ENCODE assay signal across 9 cellular contexts in the genomic region with DNA sequence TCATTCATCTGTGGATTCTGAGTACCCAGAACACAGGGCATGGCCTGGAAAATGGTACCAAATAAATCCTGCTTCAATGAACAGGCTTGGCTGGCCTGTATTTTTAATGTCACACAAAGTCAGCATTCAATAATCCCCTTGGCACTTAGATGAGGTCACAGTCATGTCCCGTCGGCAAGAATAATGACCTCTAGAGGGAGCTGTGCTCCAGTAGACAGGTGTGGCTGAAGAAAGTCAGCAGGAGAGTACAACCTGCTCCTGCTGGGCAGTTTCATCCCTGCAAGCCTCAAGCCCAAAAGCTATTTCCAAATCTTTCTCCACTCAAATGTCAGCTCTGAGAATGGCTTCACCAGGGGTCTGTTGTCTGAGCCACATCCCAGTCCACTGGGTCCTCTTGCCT.
A peak's percentile ranks its signal among the peaks of the same experiment; 100 is the strongest.
DNase-seq lines count a peak whose midpoint lies in the region; ATAC-seq and TF ChIP-seq lines count a peak whose summit lies in the region.
"Had no signal": no experiment of that assay in that cellular context is flagged by ENCODE, and none has a peak within 500 bp of the region (broad histone marks: within the 10 kb centered on the region; RNA-seq: fewer than 3 reads in every experiment).

No MANE protein-coding gene starts in this region.

- H3K4me3 ChIP-seq in AG10803 (ENCODE audit: low read length) (no peak overlapping the region), lower lobe of right lung (no peak overlapping the region)

- no peaks in the 10 kb centered on the region for H3K4me1 ChIP-seq in lower lobe of right lung

- intact Hi-C loops in lower lobe of right lung (cut with DNase I) = no loop called here

- no peak for TF ChIP-seq POLR2A in GM18505 (IDR thresholded peaks at IDR 0.05; ENCODE audit: borderline replicate concordance, extremely low read depth, insufficient read depth, insufficient read length)

- H3K27me3 ChIP-seq in lower lobe of right lung (ENCODE audit: low read depth) = no peaks in the 10 kb centered on the region

- ATAC-seq in GM18505 (IDR thresholded peaks at IDR 0.05; ENCODE audit: unreplicated experiment) (peak; percentile 85), HG03103 (IDR thresholded peaks at IDR 0.05; ENCODE audit: low read depth, unreplicated experiment) (peak; percentile 82), lower lobe of right lung (peak; percentile 72 to 74)

- DNase-seq in AG10803 (ENCODE audit: low read depth) = no peak
- peak; percentile 63 for DNase-seq in SW480 (ENCODE audit: low spot score)
- DNase-seq in lower lobe of right lung = no peak
- DNase-seq in SKM-1 treated with dmso at 0.1 percent for 144 hours (lab: John Stamatoyannopoulos, UW; ENCODE audit: unreplicated experiment) = no peak
- no peak for DNase-seq in KG1 (lab: John Stamatoyannopoulos, UW)
- no peak for DNase-seq in medulla oblongata (ENCODE audit: extremely low spot score)

- H3K9me3 ChIP-seq in lower lobe of right lung = no peaks in the 10 kb centered on the region

- no peaks in the 10 kb centered on the region for H3K36me3 ChIP-seq in lower lobe of right lung

- no peak overlapping the region for H3K27ac ChIP-seq in lower lobe of right lung
- H3K27ac ChIP-seq: HL-60 had no signal

- TF ChIP-seq CTCF in AG10803 (conservative IDR thresholded peaks at IDR 0.05; ENCODE audit: low read length) = 0 out of 2 replicates have a peak, but pooled peaks have one; percentile 3
- TF ChIP-seq CTCF in lower lobe of right lung (IDR thresholded peaks at IDR 0.05) = peak; percentile 43
